Comparison of ENCODE assay signal across 1 cellular context in the genomic region with DNA sequence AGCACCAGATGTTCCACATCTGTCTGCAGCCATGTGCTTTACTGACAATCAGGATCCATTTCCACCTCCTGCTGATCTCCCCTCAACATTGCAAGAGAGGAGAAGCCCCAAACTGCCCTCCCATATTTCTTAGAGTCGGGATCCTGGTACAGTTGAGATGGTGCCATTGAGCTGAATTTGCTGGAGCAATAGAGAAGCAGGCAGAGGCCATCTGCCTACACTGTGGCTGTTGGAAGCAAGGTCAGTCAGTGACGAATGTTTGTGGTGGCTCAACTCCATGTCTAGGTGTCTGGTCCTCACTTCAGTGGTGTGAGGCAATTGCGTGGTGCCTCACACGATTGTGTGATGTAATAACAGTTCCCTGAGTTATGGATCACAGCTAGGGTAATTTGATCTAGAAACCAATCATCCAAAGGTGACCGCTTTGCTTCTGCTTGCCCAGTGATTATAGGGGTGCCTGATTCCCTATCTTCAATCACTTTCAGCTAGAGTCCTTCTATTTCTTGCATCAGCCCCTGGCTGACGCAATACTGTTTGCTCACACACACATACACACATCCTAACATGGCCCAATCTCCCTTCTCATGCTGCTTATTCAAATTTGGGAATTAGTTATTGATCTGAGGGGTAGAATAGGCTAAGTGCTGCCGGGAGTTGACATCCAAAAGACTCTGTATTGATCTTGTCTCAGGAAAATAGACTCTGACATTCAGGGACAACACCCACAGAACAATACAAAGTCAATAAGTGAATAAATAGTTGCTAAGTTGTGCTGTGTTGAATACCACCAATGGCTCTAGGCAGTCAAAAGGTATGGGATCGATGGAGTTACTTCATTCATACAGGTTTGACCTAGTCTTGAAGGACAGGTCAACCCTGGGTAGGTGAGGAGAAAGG.
TF ChIP-seq lines count a peak whose summit lies in the region.

No MANE protein-coding gene starts in this region.

TF ChIP-seq in K562, 482 proteins besides CTCF, POLR2A, EP300 and RAD21 (continued from another document and continues in another):
- TF ChIP-seq ZBTB26 (CRISPR knock-in tag; IDR thresholded peaks at IDR 0.05) (0 out of 2 replicates have a peak, but pooled peaks have one; percentile 6), TCFL5 (CRISPR knock-in tag; conservative IDR thresholded peaks at IDR 0.05) (no peak), HNRNPUL1 (IDR thresholded peaks at IDR 0.05; ENCODE audit: low read length) (no peak), DIDO1 (tag; IDR thresholded peaks at IDR 0.05; ENCODE audit: low read depth) (peak; percentile 42; the same call in 1 of the 2 replicates), LEF1 (IDR thresholded peaks at IDR 0.05) (no peak), FOXK1 (CRISPR knock-in tag; IDR thresholded peaks at IDR 0.05; ENCODE audit: borderline replicate concordance) (no peak), MXI1 (IDR thresholded peaks at IDR 0.05; ENCODE audit: low read depth, low read length) (no peak), CREB3 (tag; conservative IDR thresholded peaks at IDR 0.05; ENCODE audit: low read depth) (no peak), MCM3 (IDR thresholded peaks at IDR 0.05) (no peak), MTF1 (CRISPR knock-in tag; IDR thresholded peaks at IDR 0.05; ENCODE audit: borderline replicate concordance) (no peak), ZNF740 (CRISPR knock-in tag; IDR thresholded peaks at IDR 0.05) (no peak), ZNF740 (tag; IDR thresholded peaks at IDR 0.05) (peak in 1 of 2 experiments; percentile 45; a peak in 2 of 4 replicates), ZNF24 (IDR thresholded peaks at IDR 0.05) (no peak), CBX3 (IDR thresholded peaks at IDR 0.05; ENCODE audit: borderline replicate concordance in 1 of 2, low read length in 2 of 2) (no peak), EHMT2 (IDR thresholded peaks at IDR 0.05) (peak; percentile 26; the same call in 1 of the 2 replicates), CHD4 (IDR thresholded peaks at IDR 0.05; ENCODE audit: insufficient read depth, insufficient replicate concordance, low read depth, low read length, poor library complexity, severe bottlenecking) (no peak), MAFK (IDR thresholded peaks at IDR 0.05; ENCODE audit: low read length) (no peak), RUNX1 (IDR thresholded peaks at IDR 0.05; ENCODE audit: low read depth) (no peak), EP400 (IDR thresholded peaks at IDR 0.05) (peak; percentile 52; the same call in 1 of the 2 replicates), CREB3L1 (IDR thresholded peaks at IDR 0.05; ENCODE audit: borderline replicate concordance, low read depth) (no peak), RBBP5 (IDR thresholded peaks at IDR 0.05; ENCODE audit: borderline replicate concordance, insufficient read depth, low read length, poor library complexity, severe bottlenecking) (no peak), PTRF (tag; IDR thresholded peaks at IDR 0.05) (no peak), KDM5B (IDR thresholded peaks at IDR 0.05; ENCODE audit: insufficient replicate concordance, low read depth, low read length) (no peak), TGIF2 (CRISPR knock-in tag; IDR thresholded peaks at IDR 0.05) (no peak), SIN3B (IDR thresholded peaks at IDR 0.05; ENCODE audit: low read depth) (no peak), PREB (CRISPR knock-in tag; IDR thresholded peaks at IDR 0.05) (no peak), RFX1 (IDR thresholded peaks at IDR 0.05) (no peak), POLR2G (IDR thresholded peaks at IDR 0.05; ENCODE audit: low read depth, low read length) (no peak), CBX2 (IDR thresholded peaks at IDR 0.05; ENCODE audit: insufficient read depth, low read length, poor library complexity, severe bottlenecking) (no peak), ARID1B (IDR thresholded peaks at IDR 0.05) (peak; percentile 47; the same call in 1 of the 2 replicates)
- TF ChIP-seq, protein P1, sequence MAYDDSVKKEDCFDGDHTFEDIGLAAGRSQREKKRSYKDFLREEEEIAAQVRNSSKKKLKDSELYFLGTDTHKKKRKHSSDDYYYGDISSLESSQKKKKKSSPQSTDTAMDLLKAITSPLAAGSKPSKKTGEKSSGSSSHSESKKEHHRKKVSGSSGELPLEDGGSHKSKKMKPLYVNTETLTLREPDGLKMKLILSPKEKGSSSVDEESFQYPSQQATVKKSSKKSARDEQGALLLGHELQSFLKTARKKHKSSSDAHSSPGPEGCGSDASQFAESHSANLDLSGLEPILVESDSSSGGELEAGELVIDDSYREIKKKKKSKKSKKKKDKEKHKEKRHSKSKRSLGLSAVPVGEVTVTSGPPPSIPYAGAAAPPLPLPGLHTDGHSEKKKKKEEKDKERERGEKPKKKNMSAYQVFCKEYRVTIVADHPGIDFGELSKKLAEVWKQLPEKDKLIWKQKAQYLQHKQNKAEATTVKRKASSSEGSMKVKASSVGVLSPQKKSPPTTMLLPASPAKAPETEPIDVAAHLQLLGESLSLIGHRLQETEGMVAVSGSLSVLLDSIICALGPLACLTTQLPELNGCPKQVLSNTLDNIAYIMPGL (CRISPR knock-in tag; IDR thresholded peaks at IDR 0.05) = no peak
- TF ChIP-seq, protein P2, sequence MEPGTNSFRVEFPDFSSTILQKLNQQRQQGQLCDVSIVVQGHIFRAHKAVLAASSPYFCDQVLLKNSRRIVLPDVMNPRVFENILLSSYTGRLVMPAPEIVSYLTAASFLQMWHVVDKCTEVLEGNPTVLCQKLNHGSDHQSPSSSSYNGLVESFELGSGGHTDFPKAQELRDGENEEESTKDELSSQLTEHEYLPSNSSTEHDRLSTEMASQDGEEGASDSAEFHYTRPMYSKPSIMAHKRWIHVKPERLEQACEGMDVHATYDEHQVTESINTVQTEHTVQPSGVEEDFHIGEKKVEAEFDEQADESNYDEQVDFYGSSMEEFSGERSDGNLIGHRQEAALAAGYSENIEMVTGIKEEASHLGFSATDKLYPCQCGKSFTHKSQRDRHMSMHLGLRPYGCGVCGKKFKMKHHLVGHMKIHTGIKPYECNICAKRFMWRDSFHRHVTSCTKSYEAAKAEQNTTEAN (CRISPR knock-in tag; IDR thresholded peaks at IDR 0.05) = no peak
- TF ChIP-seq, protein P3, sequence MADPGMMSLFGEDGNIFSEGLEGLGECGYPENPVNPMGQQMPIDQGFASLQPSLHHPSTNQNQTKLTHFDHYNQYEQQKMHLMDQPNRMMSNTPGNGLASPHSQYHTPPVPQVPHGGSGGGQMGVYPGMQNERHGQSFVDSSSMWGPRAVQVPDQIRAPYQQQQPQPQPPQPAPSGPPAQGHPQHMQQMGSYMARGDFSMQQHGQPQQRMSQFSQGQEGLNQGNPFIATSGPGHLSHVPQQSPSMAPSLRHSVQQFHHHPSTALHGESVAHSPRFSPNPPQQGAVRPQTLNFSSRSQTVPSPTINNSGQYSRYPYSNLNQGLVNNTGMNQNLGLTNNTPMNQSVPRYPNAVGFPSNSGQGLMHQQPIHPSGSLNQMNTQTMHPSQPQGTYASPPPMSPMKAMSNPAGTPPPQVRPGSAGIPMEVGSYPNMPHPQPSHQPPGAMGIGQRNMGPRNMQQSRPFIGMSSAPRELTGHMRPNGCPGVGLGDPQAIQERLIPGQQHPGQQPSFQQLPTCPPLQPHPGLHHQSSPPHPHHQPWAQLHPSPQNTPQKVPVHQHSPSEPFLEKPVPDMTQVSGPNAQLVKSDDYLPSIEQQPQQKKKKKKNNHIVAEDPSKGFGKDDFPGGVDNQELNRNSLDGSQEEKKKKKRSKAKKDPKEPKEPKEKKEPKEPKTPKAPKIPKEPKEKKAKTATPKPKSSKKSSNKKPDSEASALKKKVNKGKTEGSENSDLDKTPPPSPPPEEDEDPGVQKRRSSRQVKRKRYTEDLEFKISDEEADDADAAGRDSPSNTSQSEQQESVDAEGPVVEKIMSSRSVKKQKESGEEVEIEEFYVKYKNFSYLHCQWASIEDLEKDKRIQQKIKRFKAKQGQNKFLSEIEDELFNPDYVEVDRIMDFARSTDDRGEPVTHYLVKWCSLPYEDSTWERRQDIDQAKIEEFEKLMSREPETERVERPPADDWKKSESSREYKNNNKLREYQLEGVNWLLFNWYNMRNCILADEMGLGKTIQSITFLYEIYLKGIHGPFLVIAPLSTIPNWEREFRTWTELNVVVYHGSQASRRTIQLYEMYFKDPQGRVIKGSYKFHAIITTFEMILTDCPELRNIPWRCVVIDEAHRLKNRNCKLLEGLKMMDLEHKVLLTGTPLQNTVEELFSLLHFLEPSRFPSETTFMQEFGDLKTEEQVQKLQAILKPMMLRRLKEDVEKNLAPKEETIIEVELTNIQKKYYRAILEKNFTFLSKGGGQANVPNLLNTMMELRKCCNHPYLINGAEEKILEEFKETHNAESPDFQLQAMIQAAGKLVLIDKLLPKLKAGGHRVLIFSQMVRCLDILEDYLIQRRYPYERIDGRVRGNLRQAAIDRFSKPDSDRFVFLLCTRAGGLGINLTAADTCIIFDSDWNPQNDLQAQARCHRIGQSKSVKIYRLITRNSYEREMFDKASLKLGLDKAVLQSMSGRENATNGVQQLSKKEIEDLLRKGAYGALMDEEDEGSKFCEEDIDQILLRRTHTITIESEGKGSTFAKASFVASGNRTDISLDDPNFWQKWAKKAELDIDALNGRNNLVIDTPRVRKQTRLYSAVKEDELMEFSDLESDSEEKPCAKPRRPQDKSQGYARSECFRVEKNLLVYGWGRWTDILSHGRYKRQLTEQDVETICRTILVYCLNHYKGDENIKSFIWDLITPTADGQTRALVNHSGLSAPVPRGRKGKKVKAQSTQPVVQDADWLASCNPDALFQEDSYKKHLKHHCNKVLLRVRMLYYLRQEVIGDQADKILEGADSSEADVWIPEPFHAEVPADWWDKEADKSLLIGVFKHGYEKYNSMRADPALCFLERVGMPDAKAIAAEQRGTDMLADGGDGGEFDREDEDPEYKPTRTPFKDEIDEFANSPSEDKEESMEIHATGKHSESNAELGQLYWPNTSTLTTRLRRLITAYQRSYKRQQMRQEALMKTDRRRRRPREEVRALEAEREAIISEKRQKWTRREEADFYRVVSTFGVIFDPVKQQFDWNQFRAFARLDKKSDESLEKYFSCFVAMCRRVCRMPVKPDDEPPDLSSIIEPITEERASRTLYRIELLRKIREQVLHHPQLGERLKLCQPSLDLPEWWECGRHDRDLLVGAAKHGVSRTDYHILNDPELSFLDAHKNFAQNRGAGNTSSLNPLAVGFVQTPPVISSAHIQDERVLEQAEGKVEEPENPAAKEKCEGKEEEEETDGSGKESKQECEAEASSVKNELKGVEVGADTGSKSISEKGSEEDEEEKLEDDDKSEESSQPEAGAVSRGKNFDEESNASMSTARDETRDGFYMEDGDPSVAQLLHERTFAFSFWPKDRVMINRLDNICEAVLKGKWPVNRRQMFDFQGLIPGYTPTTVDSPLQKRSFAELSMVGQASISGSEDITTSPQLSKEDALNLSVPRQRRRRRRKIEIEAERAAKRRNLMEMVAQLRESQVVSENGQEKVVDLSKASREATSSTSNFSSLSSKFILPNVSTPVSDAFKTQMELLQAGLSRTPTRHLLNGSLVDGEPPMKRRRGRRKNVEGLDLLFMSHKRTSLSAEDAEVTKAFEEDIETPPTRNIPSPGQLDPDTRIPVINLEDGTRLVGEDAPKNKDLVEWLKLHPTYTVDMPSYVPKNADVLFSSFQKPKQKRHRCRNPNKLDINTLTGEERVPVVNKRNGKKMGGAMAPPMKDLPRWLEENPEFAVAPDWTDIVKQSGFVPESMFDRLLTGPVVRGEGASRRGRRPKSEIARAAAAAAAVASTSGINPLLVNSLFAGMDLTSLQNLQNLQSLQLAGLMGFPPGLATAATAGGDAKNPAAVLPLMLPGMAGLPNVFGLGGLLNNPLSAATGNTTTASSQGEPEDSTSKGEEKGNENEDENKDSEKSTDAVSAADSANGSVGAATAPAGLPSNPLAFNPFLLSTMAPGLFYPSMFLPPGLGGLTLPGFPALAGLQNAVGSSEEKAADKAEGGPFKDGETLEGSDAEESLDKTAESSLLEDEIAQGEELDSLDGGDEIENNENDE (IDR thresholded peaks at IDR 0.05; ENCODE audit: low read depth, low read length) = no peak
